Comparison of ENCODE assay signal across 10 cellular contexts in genomic region chr4:106105697-106106096, GRCh38.
"Had no signal": no experiment of that assay in that cellular context is flagged by ENCODE, and none has a peak within 500 bp of the region (broad histone marks: within the 10 kb centered on the region; RNA-seq: fewer than 3 reads in every experiment).

No MANE protein-coding gene starts in this region.

- FAIRE-seq: H1, H54 had no signal

- H3K9ac ChIP-seq: GM23248 had no signal

- H3K4me1 Mint-ChIP-seq: GM23338, H9 had no signal

- H3K4me1 ChIP-seq: HAP-1 had no signal

- H3K9me3 ChIP-seq: HAP-1 had no signal

- H2AFZ ChIP-seq: GM23248, GM23338 had no signal

- H3K27ac Mint-ChIP-seq: GM23338, H9, HFFc6 had no signal

- H3K4me2 ChIP-seq: GM23338 had no signal

- H3K4me3 Mint-ChIP-seq: GM23338, H9, HFFc6 had no signal

- H3K27ac ChIP-seq: GM23248 had no signal

- H3K4me3 ChIP-seq: GM23248, GM23338, HAP-1 had no signal

- DNase-seq: GM23248, GOT3, H7, H9, HCEC 1CT, HFFc6 had no signal

- H3K36me3 ChIP-seq: HAP-1 had no signal
